ENCODE assay signal across 8 cellular contexts in genomic region chr15:76139368-76140068, GRCh38.
A peak's percentile ranks its signal among the peaks of the same experiment; 100 is the strongest.
DNase-seq lines count a peak whose midpoint lies in the region; ATAC-seq lines count a peak whose summit lies in the region.

No MANE protein-coding gene starts in this region.

- H3K4me3 ChIP-seq in mesenchymal stem cell (ENCODE audit: insufficient read depth in 1 of 2, low read depth in 1 of 2, low read length in 2 of 2) = peak overlapping the region in 1 of 2 experiments; percentile 51

- no peak overlapping the region for H2BK12ac ChIP-seq in mesenchymal stem cell (ENCODE audit: low read length in 2 of 2)

- H3K4me2 ChIP-seq in mesenchymal stem cell (ENCODE audit: low read length, poor library complexity, severe bottlenecking) = peak overlapping the region; percentile 27

- H3K4me1 Mint-ChIP-seq in activated CD4-positive, alpha-beta memory T cell treated with anti-CD3 and anti-CD28 coated beads, Interleukin-2, amount 10 ng/mL, durations not matched to agents 7 days and 5 days = peaks cover 17% of the 10 kb centered on the region
- H3K4me1 Mint-ChIP-seq in effector memory CD8-positive, alpha-beta T cell (ENCODE audit: low read depth in 2 of 2) = no peaks in the 10 kb centered on the region

- no peaks in the 10 kb centered on the region for H3K9me3 Mint-ChIP-seq in activated CD4-positive, alpha-beta memory T cell treated with anti-CD3 and anti-CD28 coated beads, Interleukin-2, amount 10 ng/mL, durations not matched to agents 7 days and 5 days
- H3K9me3 Mint-ChIP-seq in effector memory CD8-positive, alpha-beta T cell = no peaks in the 10 kb centered on the region

- H2BK120ac ChIP-seq in mesenchymal stem cell (ENCODE audit: low read depth, low read length) = no peak overlapping the region

- no peak overlapping the region for H3K23ac ChIP-seq in mesenchymal stem cell (ENCODE audit: low read length in 2 of 2)

- POLR2A ChIA-PET in activated CD4-positive, alpha-beta memory T cell treated with anti-CD3 and anti-CD28 coated beads, Interleukin-2, amount 10 ng/mL, durations not matched to agents 7 days and 5 days (lab: Charles Lee) = interaction anchor here (0.9 to 1.3 kb wide), 3 partner anchors 10 to 80 kb away, joined by 4 to 7 read pairs (median 5); partner anchors contain the start of gene TMEM266

- peaks cover 30 to 66% of the 10 kb centered on the region in 2 experiments for H3K27me3 ChIP-seq in mesenchymal stem cell (ENCODE audit: control insufficient read depth in 1 of 2, insufficient read depth in 1 of 2, low read length in 2 of 2)

- H4K91ac ChIP-seq in mesenchymal stem cell (ENCODE audit: low read length) = no peak overlapping the region

- no peaks in the 10 kb centered on the region for H3K9me3 ChIP-seq in mesenchymal stem cell (ENCODE audit: control insufficient read depth, low read length)

- H3K36me3 ChIP-seq in mesenchymal stem cell (ENCODE audit: control insufficient read depth in 1 of 2, insufficient read depth in 2 of 2, low read depth in 1 of 2, low read length in 2 of 2) = no peaks in the 10 kb centered on the region

- peaks cover 6% of the 10 kb centered on the region for H3K4me1 ChIP-seq in mesenchymal stem cell (ENCODE audit: control insufficient read depth, insufficient read depth, low read depth, low read length)

- H2AFZ ChIP-seq in mesenchymal stem cell (ENCODE audit: low read depth, low read length) = no peak overlapping the region

- peak; percentile 62 for ATAC-seq in HG02885 (IDR thresholded peaks at IDR 0.05; ENCODE audit: poor library complexity, unreplicated experiment)
- ATAC-seq in effector memory CD8-positive, alpha-beta T cell (replicated peaks) = peak; percentile 79

- peaks cover 35% of the 10 kb centered on the region for H3K27me3 Mint-ChIP-seq in activated CD4-positive, alpha-beta memory T cell treated with anti-CD3 and anti-CD28 coated beads, Interleukin-2, amount 10 ng/mL, durations not matched to agents 7 days and 5 days
- H3K27me3 Mint-ChIP-seq in effector memory CD8-positive, alpha-beta T cell = peaks cover 54 to 59% of the 10 kb centered on the region in 2 donors

- CTCF ChIA-PET in activated CD4-positive, alpha-beta memory T cell treated with anti-CD3 and anti-CD28 coated beads, Interleukin-2, amount 10 ng/mL, durations not matched to agents 7 days and 5 days (lab: Charles Lee) = interaction anchor here (0.6 to 7.4 kb wide), 27 partner anchors 9 to 414 kb away, joined by 3 to 186 read pairs (median 4); partner anchors contain the start of gene TMEM266

- 28% methylated on average over 16 of the region's 16 CpGs for WGBS in mesenchymal stem cell

- no peak overlapping the region for H2BK5ac ChIP-seq in mesenchymal stem cell (ENCODE audit: low read depth, low read length, poor library complexity, severe bottlenecking)

- peak; percentile 74 for DNase-seq in ELR (ENCODE audit: low read depth)
- DNase-seq in NCI-H69 (lab: John Stamatoyannopoulos, UW) = peak; percentile 73
- peak; percentile 80 for DNase-seq in activated CD4-positive, alpha-beta memory T cell treated with anti-CD3 and anti-CD28 coated beads, Interleukin-2, amount 10 ng/mL, durations not matched to agents 7 days and 5 days
- peak; percentile 61 to 74 (median 67) for DNase-seq in effector memory CD8-positive, alpha-beta T cell
- peak; percentile 76 for DNase-seq in mesenchymal stem cell
- DNase-seq in stimulated activated CD8-positive, alpha-beta memory T cell treated with anti-CD3 and anti-CD28 coated beads, Interleukin-2, amount 100 ng/mL, for 1 hour (ENCODE audit: low read depth in 2 of 2) = peak; percentile 32 to 45
- no peak for DNase-seq in mesenteric fat pad (ENCODE audit: low spot score)

- H3K4ac ChIP-seq in mesenchymal stem cell (ENCODE audit: low read depth in 1 of 2, low read length in 2 of 2) = no peak overlapping the region

- no peak overlapping the region for H2AK5ac ChIP-seq in mesenchymal stem cell (ENCODE audit: low read length, severe bottlenecking)

- no peak overlapping the region for H3K27ac ChIP-seq in mesenchymal stem cell (ENCODE audit: low read length, poor library complexity, severe bottlenecking)

- no peak overlapping the region for H3K27ac Mint-ChIP-seq in activated CD4-positive, alpha-beta memory T cell treated with anti-CD3 and anti-CD28 coated beads, Interleukin-2, amount 10 ng/mL, durations not matched to agents 7 days and 5 days
- H3K27ac Mint-ChIP-seq in effector memory CD8-positive, alpha-beta T cell = no peak overlapping the region

- H3K36me3 Mint-ChIP-seq in activated CD4-positive, alpha-beta memory T cell treated with anti-CD3 and anti-CD28 coated beads, Interleukin-2, amount 10 ng/mL, durations not matched to agents 7 days and 5 days (ENCODE audit: low read depth) = no peaks in the 10 kb centered on the region
- no peaks in the 10 kb centered on the region for H3K36me3 Mint-ChIP-seq in effector memory CD8-positive, alpha-beta T cell (ENCODE audit: insufficient read depth)

- H4K8ac ChIP-seq in mesenchymal stem cell (ENCODE audit: low read length) = no peak overlapping the region

- H3K14ac ChIP-seq in mesenchymal stem cell (ENCODE audit: low read length in 2 of 2) = no peak overlapping the region

- H3K4me3 Mint-ChIP-seq in activated CD4-positive, alpha-beta memory T cell treated with anti-CD3 and anti-CD28 coated beads, Interleukin-2, amount 10 ng/mL, durations not matched to agents 7 days and 5 days = no peak overlapping the region
- H3K4me3 Mint-ChIP-seq in effector memory CD8-positive, alpha-beta T cell = no peak overlapping the region

- no peak overlapping the region for H2BK15ac ChIP-seq in mesenchymal stem cell (ENCODE audit: low read depth, poor library complexity, severe bottlenecking)

- H3K9ac ChIP-seq in mesenchymal stem cell (ENCODE audit: low read length) = peak overlapping the region; percentile 43

- H3K18ac ChIP-seq in mesenchymal stem cell (ENCODE audit: low read depth in 1 of 2, low read length in 2 of 2) = peak overlapping the region; percentile 18 to 23

- no peaks in the 10 kb centered on the region for H3K79me1 ChIP-seq in mesenchymal stem cell (replicated peaks; ENCODE audit: low read length, poor library complexity, severe bottlenecking)
